In the genomic region with DNA sequence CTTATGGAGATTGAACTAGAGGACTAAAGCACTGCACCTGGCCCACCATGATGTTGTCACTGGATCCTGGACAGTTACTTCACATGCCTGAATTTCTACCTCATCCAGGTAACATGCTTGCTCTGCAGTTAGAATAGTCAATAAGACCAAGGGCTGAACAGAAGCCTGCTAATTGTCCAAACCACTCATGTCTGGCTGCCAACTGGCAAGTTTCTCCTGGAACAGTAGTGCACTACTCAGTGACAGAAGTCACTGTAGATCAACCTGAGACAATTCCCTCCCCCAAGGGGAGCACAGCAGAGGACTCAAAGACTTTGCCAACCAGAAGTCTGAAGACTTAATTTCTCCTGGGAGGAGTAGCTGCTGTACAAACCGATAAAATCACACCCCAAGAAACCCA, we compare ENCODE assay signal across 22 cellular contexts.
DNase-seq lines count a peak whose midpoint lies in the region; ATAC-seq and TF ChIP-seq lines count a peak whose summit lies in the region.
"Had no signal": no experiment of that assay in that cellular context is flagged by ENCODE, and none has a peak within 500 bp of the region (broad histone marks: within the 10 kb centered on the region; RNA-seq: fewer than 3 reads in every experiment).

No MANE protein-coding gene starts in this region.

- peaks cover 10% of the 10 kb centered on the region for H3K9me3 Mint-ChIP-seq in osteocyte (ENCODE audit: unreplicated experiment)
- H3K9me3 Mint-ChIP-seq: activated naive CD4-positive, alpha-beta T cell treated with anti-CD3 and anti-CD28 coated beads for 36 hours; activated T-helper 1 cell treated with anti-CD3 and anti-CD28 coated beads, Interleukin-12 subunit alpha, Interleukin-12 subunit beta, Interleukin-2, Interleukin-4 antibody, amounts not matched to agents 30 ng/mL and 10 ng/mL and 1 ng/mL, durations not matched to agents 14 hours and 24 hours and 36 hours; T-helper 1 cell treated with Interleukin-12 subunit alpha and Interleukin-12 subunit beta and Interleukin-4 antibody, amounts not matched to agents 30 μg/mL and 1 μg/mL, for 36 hours had no signal

- peaks cover 47% of the 10 kb centered on the region for H3K4me1 Mint-ChIP-seq in osteocyte (ENCODE audit: unreplicated experiment)
- H3K4me1 Mint-ChIP-seq: naive thymus-derived CD4-positive, alpha-beta T cell; stimulated activated naive CD8-positive, alpha-beta T cell treated with anti-CD3 and anti-CD28 coated beads, Interleukin-15, amount 100 ng/mL, for 72 hours had no signal

- CTCF ChIA-PET in HCT116 (lab: Charles Lee), result no interaction called here

- no TSS peak for BruUV-seq in HCT116 (replicated peaks; lab: Mats Ljungman, UMichigan)

- H2AFZ ChIP-seq in HCT116 (ENCODE audit: low read depth, low read length, poor library complexity, severe bottlenecking), result peak overlapping the region; percentile 19

- intact Hi-C loops in HCT116 (cut with micrococcal nuclease), result no loop called here

- H3K9ac ChIP-seq in HCT116 (ENCODE audit: low read length), result no peak overlapping the region
- H3K9ac ChIP-seq: BLaER1, KMS-11 had no signal

- H3K27ac Mint-ChIP-seq in osteocyte (ENCODE audit: unreplicated experiment), result peak overlapping the region; percentile 75
- H3K27ac Mint-ChIP-seq: activated naive CD4-positive, alpha-beta T cell treated with anti-CD3 and anti-CD28 coated beads for 36 hours; activated T-helper 1 cell treated with anti-CD3 and anti-CD28 coated beads, Interleukin-12 subunit alpha, Interleukin-12 subunit beta, Interleukin-2, Interleukin-4 antibody, amounts not matched to agents 30 ng/mL and 10 ng/mL and 1 ng/mL, durations not matched to agents 14 hours and 24 hours and 36 hours; naive thymus-derived CD4-positive, alpha-beta T cell; stimulated activated naive CD8-positive, alpha-beta T cell treated with anti-CD3 and anti-CD28 coated beads, Interleukin-15, amount 100 ng/mL, for 72 hours; T-helper 1 cell treated with Interleukin-12 subunit alpha and Interleukin-12 subunit beta and Interleukin-4 antibody, amounts not matched to agents 30 μg/mL and 1 μg/mL, for 36 hours had no signal

- peaks cover 6% of the 10 kb centered on the region for H3K36me3 Mint-ChIP-seq in osteocyte (ENCODE audit: unreplicated experiment)
- H3K36me3 Mint-ChIP-seq: naive thymus-derived CD4-positive, alpha-beta T cell had no signal

- no peak for TF ChIP-seq RAD21 in HCT116 (IDR thresholded peaks at IDR 0.05; ENCODE audit: low read depth)

- RAD21 ChIA-PET in HCT116 (lab: Charles Lee; ENCODE audit: low non-redundant PET in 1 of 2, low total read pairs in 2 of 2, uncharacterized antibody in 2 of 2, unreplicated experiment in 2 of 2), result no interaction called here

- H3K79me2 ChIP-seq in HCT116 (ENCODE audit: insufficient read depth, low read length), result no peaks in the 10 kb centered on the region

- H3K4me3 Mint-ChIP-seq in osteocyte (ENCODE audit: unreplicated experiment), result no peak overlapping the region
- H3K4me3 Mint-ChIP-seq: activated naive CD4-positive, alpha-beta T cell treated with anti-CD3 and anti-CD28 coated beads for 36 hours; activated T-helper 1 cell treated with anti-CD3 and anti-CD28 coated beads, Interleukin-12 subunit alpha, Interleukin-12 subunit beta, Interleukin-2, Interleukin-4 antibody, amounts not matched to agents 30 ng/mL and 10 ng/mL and 1 ng/mL, durations not matched to agents 14 hours and 24 hours and 36 hours; naive thymus-derived CD4-positive, alpha-beta T cell; stimulated activated naive CD8-positive, alpha-beta T cell treated with anti-CD3 and anti-CD28 coated beads, Interleukin-15, amount 100 ng/mL, for 72 hours; T-helper 1 cell treated with Interleukin-12 subunit alpha and Interleukin-12 subunit beta and Interleukin-4 antibody, amounts not matched to agents 30 μg/mL and 1 μg/mL, for 36 hours had no signal

- no peak overlapping the region for H3K4me2 ChIP-seq in HCT116 (ENCODE audit: low read length)
- H3K4me2 ChIP-seq: BLaER1, KMS-11 had no signal

- POLR2A ChIA-PET in HCT116 (lab: Charles Lee), result no interaction called here

- TF ChIP-seq CTCF in HCT116 (IDR thresholded peaks at IDR 0.05 in 2 of 3, conservative IDR thresholded peaks at IDR 0.05 in 1 of 3; ENCODE audit: borderline replicate concordance in 1 of 3, insufficient read depth in 1 of 3, low read depth in 2 of 3, low read length in 2 of 3), result no peak
- no peak for TF ChIP-seq CTCF in osteocyte (IDR thresholded peaks at IDR 0.05)

- no peak for TF ChIP-seq POLR2A in HCT116 (IDR thresholded peaks at IDR 0.05; ENCODE audit: borderline replicate concordance, extremely low read depth, insufficient read depth, insufficient read length)

- no peaks in the 10 kb centered on the region for H3K36me3 ChIP-seq in HCT116 (ENCODE audit: control insufficient read depth in 1 of 2, insufficient read depth in 2 of 2, low read length in 2 of 2)
- H3K36me3 ChIP-seq: BLaER1 had no signal

- no peaks in the 10 kb centered on the region for H3K4me1 ChIP-seq in HCT116 (ENCODE audit: control insufficient read depth in 1 of 2, insufficient read depth in 2 of 2, low read length in 2 of 2)
- H3K4me1 ChIP-seq: BLaER1 had no signal

- no peaks in the 10 kb centered on the region for H4K20me1 ChIP-seq in HCT116 (ENCODE audit: insufficient read depth)
- H4K20me1 ChIP-seq: BLaER1 had no signal

- H3K9me3 ChIP-seq in HCT116 (ENCODE audit: control insufficient read depth in 1 of 2, insufficient read depth in 1 of 2, low read depth in 1 of 2, low read length in 2 of 2), result no peaks in the 10 kb centered on the region
- H3K9me3 ChIP-seq: BLaER1 had no signal

- no peak overlapping the region for H3K27ac ChIP-seq in HCT116 (ENCODE audit: low read depth, low read length)
- H3K27ac ChIP-seq: BLaER1, KMS-11, SK-N-MC, skin epidermis had no signal

- H3K9me2 ChIP-seq in HCT116 (ENCODE audit: insufficient read depth), result no peaks in the 10 kb centered on the region

- peak; percentile 31 for DNase-seq in NCI-H2171 treated with DMSO at 0.1 percent for 48 hours (lab: John Stamatoyannopoulos, UW)
- DNase-seq in NCI-H2171 (lab: John Stamatoyannopoulos, UW), result no peak
- no peak for DNase-seq in HCT116 (ENCODE audit: low read depth, low spot score)
- DNase-seq in NCI-H774 (lab: John Stamatoyannopoulos, UW), result peak; percentile 73
- DNase-seq in osteocyte (ENCODE audit: extremely low spot score, unreplicated experiment), result no peak
- no peak for DNase-seq in stimulated activated CD4-positive, alpha-beta T cell treated with anti-CD3 and anti-CD28 coated beads, Interleukin-4, amount 100 ng/mL, for 1 hour
- DNase-seq: activated CD4-positive, alpha-beta T cell treated with anti-CD3 and anti-CD28 coated beads, Interleukin-2, amount 50 U/mL, for 48 hours; activated naive CD4-positive, alpha-beta T cell treated with anti-CD3 and anti-CD28 coated beads for 36 hours; amniotic stem cell; effector CD8-positive, alpha-beta T cell; midbrain; naive thymus-derived CD4-positive, alpha-beta T cell; NCI-H1694; stimulated activated naive CD8-positive, alpha-beta T cell treated with anti-CD3 and anti-CD28 coated beads, Interleukin-15, amount 100 ng/mL, for 72 hours had no signal

- no peak overlapping the region for H3K4me3 ChIP-seq in HCT116 (replicated peaks in 1 of 2; ENCODE audit: low read depth in 1 of 2, low read length in 2 of 2)
- H3K4me3 ChIP-seq: BLaER1, SK-N-MC, skin epidermis had no signal

- ATAC-seq in HCT116 (no peak), GM18907 (IDR thresholded peaks at IDR 0.05; ENCODE audit: unreplicated experiment) (no peak)
- ATAC-seq: activated CD4-positive, CD25-positive, alpha-beta regulatory T cell treated with anti-CD3 and anti-CD28 coated beads, Interleukin-2, amount 50 U/mL, for 24 hours; naive thymus-derived CD4-positive, alpha-beta T cell; stimulated activated naive CD8-positive, alpha-beta T cell treated with anti-CD3 and anti-CD28 coated beads, Interleukin-15, amount 100 ng/mL, for 72 hours had no signal

- no peaks in the 10 kb centered on the region for H3K27me3 ChIP-seq in HCT116 (ENCODE audit: insufficient read depth, low read length)
- H3K27me3 ChIP-seq: BLaER1 had no signal

- no peaks in the 10 kb centered on the region for H3K27me3 Mint-ChIP-seq in osteocyte (ENCODE audit: unreplicated experiment)
- H3K27me3 Mint-ChIP-seq: naive thymus-derived CD4-positive, alpha-beta T cell; stimulated activated naive CD8-positive, alpha-beta T cell treated with anti-CD3 and anti-CD28 coated beads, Interleukin-15, amount 100 ng/mL, for 72 hours had no signal

TF ChIP-seq in HCT116, 20 proteins besides CTCF, POLR2A, EP300 and RAD21 (continues in another document):
- TF ChIP-seq ELF1 (IDR thresholded peaks at IDR 0.05; ENCODE audit: borderline replicate concordance, low read depth) (no peak), EGR1 (IDR thresholded peaks at IDR 0.05; ENCODE audit: low read depth) (no peak), SP1 (IDR thresholded peaks at IDR 0.05; ENCODE audit: low read depth) (no peak), SRF (IDR thresholded peaks at IDR 0.05; ENCODE audit: low read depth) (no peak), ZFX (IDR thresholded peaks at IDR 0.05) (no peak), EZH2phosphoT487 (IDR thresholded peaks at IDR 0.05; ENCODE audit: borderline replicate concordance) (no peak), EZH2 (IDR thresholded peaks at IDR 0.05) (no peak), FOSL1 (IDR thresholded peaks at IDR 0.05; ENCODE audit: low read depth) (no peak), JUND (IDR thresholded peaks at IDR 0.05) (no peak)
- TF ChIP-seq, protein P1, sequence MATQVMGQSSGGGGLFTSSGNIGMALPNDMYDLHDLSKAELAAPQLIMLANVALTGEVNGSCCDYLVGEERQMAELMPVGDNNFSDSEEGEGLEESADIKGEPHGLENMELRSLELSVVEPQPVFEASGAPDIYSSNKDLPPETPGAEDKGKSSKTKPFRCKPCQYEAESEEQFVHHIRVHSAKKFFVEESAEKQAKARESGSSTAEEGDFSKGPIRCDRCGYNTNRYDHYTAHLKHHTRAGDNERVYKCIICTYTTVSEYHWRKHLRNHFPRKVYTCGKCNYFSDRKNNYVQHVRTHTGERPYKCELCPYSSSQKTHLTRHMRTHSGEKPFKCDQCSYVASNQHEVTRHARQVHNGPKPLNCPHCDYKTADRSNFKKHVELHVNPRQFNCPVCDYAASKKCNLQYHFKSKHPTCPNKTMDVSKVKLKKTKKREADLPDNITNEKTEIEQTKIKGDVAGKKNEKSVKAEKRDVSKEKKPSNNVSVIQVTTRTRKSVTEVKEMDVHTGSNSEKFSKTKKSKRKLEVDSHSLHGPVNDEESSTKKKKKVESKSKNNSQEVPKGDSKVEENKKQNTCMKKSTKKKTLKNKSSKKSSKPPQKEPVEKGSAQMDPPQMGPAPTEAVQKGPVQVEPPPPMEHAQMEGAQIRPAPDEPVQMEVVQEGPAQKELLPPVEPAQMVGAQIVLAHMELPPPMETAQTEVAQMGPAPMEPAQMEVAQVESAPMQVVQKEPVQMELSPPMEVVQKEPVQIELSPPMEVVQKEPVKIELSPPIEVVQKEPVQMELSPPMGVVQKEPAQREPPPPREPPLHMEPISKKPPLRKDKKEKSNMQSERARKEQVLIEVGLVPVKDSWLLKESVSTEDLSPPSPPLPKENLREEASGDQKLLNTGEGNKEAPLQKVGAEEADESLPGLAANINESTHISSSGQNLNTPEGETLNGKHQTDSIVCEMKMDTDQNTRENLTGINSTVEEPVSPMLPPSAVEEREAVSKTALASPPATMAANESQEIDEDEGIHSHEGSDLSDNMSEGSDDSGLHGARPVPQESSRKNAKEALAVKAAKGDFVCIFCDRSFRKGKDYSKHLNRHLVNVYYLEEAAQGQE (IDR thresholded peaks at IDR 0.05; ENCODE audit: low read depth), result no peak

Comparison
In these comparisons a context has a peak if more than half of its experiments do, and no peak if none do; other contexts are left out.
1. DNase-seq: peak in NCI-H2171 treated with DMSO at 0.1 percent for 48 hours (single experiment) and NCI-H774 (single experiment); none in NCI-H2171 (single experiment), HCT116 (single experiment), osteocyte (single experiment) and stimulated activated CD4-positive, alpha-beta T cell treated with anti-CD3 and anti-CD28 coated beads, Interleukin-4, amount 100 ng/mL, for 1 hour (single experiment).